Comparison of ENCODE assay signal across 12 cellular contexts in genomic region chr9:23537192-23538059, GRCh38.
DNase-seq lines count a peak whose midpoint lies in the region; ATAC-seq and TF ChIP-seq lines count a peak whose summit lies in the region.
"Had no signal": no experiment of that assay in that cellular context is flagged by ENCODE, and none has a peak within 500 bp of the region (broad histone marks: within the 10 kb centered on the region; RNA-seq: fewer than 3 reads in every experiment).

No MANE protein-coding gene starts in this region.

- TF ChIP-seq POLR2A in esophagus squamous epithelium (IDR thresholded peaks at IDR 0.05): no peak

- H3K36me3 Mint-ChIP-seq in activated T-helper 17 cell treated with anti-CD3 and anti-CD28 coated beads, Interleukin-2, amount 50 U/mL, for 72 hours (ENCODE audit: low read depth): no peaks in the 10 kb centered on the region
- no peaks in the 10 kb centered on the region for H3K36me3 Mint-ChIP-seq in activated T-cell treated with anti-CD3 and anti-CD28 coated beads, Interleukin-2, amount 50 U/mL, for 24 hours (ENCODE audit: low read depth)

- TF ChIP-seq CTCF in retinal pigment epithelial cell (conservative IDR thresholded peaks at IDR 0.05; ENCODE audit: low read depth, low read length): no peak
- TF ChIP-seq CTCF in esophagus squamous epithelium (IDR thresholded peaks at IDR 0.05): no peak

- H3K4me1 ChIP-seq in esophagus squamous epithelium: no peaks in the 10 kb centered on the region

- 50 to 57% methylated on average over 8 to 12 of the region's 17 CpGs for WGBS in esophagus squamous epithelium, 2 donors

- peak overlapping the region; percentile 24 for H3K4me3 ChIP-seq in retinal pigment epithelial cell (ENCODE audit: low read length)
- peak overlapping the region in 2 of 4 donors; percentile 4 to 45 for H3K4me3 ChIP-seq in esophagus squamous epithelium
- H3K4me3 ChIP-seq: cardiac muscle cell, K562 had no signal

- H3K9me3 Mint-ChIP-seq in activated T-helper 17 cell treated with anti-CD3 and anti-CD28 coated beads, Interleukin-2, amount 50 U/mL, for 72 hours: peaks cover 7% of the 10 kb centered on the region
- H3K9me3 Mint-ChIP-seq in activated T-cell treated with anti-CD3 and anti-CD28 coated beads, Interleukin-2, amount 50 U/mL, for 24 hours: peaks cover 9% of the 10 kb centered on the region

- H3K27me3 ChIP-seq in esophagus squamous epithelium: peaks cover 0 to 3% (median 0%) of the 10 kb centered on the region in 4 donors
- H3K27me3 ChIP-seq: cardiac muscle cell had no signal

- peak; percentile 68 for DNase-seq in NCI-H1048 (lab: John Stamatoyannopoulos, UW)
- peak; percentile 31 for DNase-seq in iPS-NIHi11 (ENCODE audit: low spot score)
- no peak for DNase-seq in retinal pigment epithelial cell (ENCODE audit: low read depth)
- DNase-seq in OCI-M2 (lab: John Stamatoyannopoulos, UW; ENCODE audit: unreplicated experiment): no peak
- no peak for DNase-seq in activated T-cell treated with anti-CD3 and anti-CD28 coated beads, Interleukin-2, amount 50 U/mL, for 24 hours
- DNase-seq in esophagus squamous epithelium (lab: John Stamatoyannopoulos, UW): no peak
- DNase-seq: activated CD8-positive, alpha-beta memory T cell treated with anti-CD3 and anti-CD28 coated beads, Interleukin-2, amount 50 U/mL, for 48 hours; NCI-H510A had no signal

- no peaks in the 10 kb centered on the region for H3K9me3 ChIP-seq in esophagus squamous epithelium

- H3K27ac Mint-ChIP-seq in activated T-helper 17 cell treated with anti-CD3 and anti-CD28 coated beads, Interleukin-2, amount 50 U/mL, for 72 hours: no peak overlapping the region
- H3K27ac Mint-ChIP-seq in activated T-cell treated with anti-CD3 and anti-CD28 coated beads, Interleukin-2, amount 50 U/mL, for 24 hours: no peak overlapping the region

- peak overlapping the region; percentile 36 for H3K4me3 Mint-ChIP-seq in activated T-helper 17 cell treated with anti-CD3 and anti-CD28 coated beads, Interleukin-2, amount 50 U/mL, for 72 hours
- H3K4me3 Mint-ChIP-seq in activated T-cell treated with anti-CD3 and anti-CD28 coated beads, Interleukin-2, amount 50 U/mL, for 24 hours: no peak overlapping the region

- no peak for ATAC-seq in activated T-helper 17 cell treated with anti-CD3 and anti-CD28 coated beads, Interleukin-2, amount 50 U/mL, for 72 hours (replicated peaks)
- ATAC-seq in HG03045 (IDR thresholded peaks at IDR 0.05; ENCODE audit: unreplicated experiment): no peak
- ATAC-seq: K562 had no signal

- no peak overlapping the region for H3K27ac ChIP-seq in esophagus squamous epithelium
- H3K27ac ChIP-seq: cardiac muscle cell had no signal

- no peaks in the 10 kb centered on the region for H3K36me3 ChIP-seq in esophagus squamous epithelium
- H3K36me3 ChIP-seq: cardiac muscle cell had no signal

- H3K4me1 Mint-ChIP-seq in activated T-helper 17 cell treated with anti-CD3 and anti-CD28 coated beads, Interleukin-2, amount 50 U/mL, for 72 hours: peaks cover 15% of the 10 kb centered on the region
- H3K4me1 Mint-ChIP-seq in activated T-cell treated with anti-CD3 and anti-CD28 coated beads, Interleukin-2, amount 50 U/mL, for 24 hours (ENCODE audit: low read depth): peaks cover 5% of the 10 kb centered on the region

- peaks cover 15% of the 10 kb centered on the region for H3K27me3 Mint-ChIP-seq in activated T-helper 17 cell treated with anti-CD3 and anti-CD28 coated beads, Interleukin-2, amount 50 U/mL, for 72 hours
- H3K27me3 Mint-ChIP-seq in activated T-cell treated with anti-CD3 and anti-CD28 coated beads, Interleukin-2, amount 50 U/mL, for 24 hours: peaks cover 15% of the 10 kb centered on the region

- intact Hi-C loops in esophagus squamous epithelium (cut with DNase I): no loop called here

Comparison
In these comparisons a context has a peak if more than half of its experiments do, and no peak if none do; other contexts are left out.
1. DNase-seq: peak in NCI-H1048 (single experiment) and iPS-NIHi11 (single experiment); none in retinal pigment epithelial cell (single experiment), OCI-M2 (single experiment), activated T-cell treated with anti-CD3 and anti-CD28 coated beads, Interleukin-2, amount 50 U/mL, for 24 hours (single experiment) and esophagus squamous epithelium (single experiment).